In the genomic region with DNA sequence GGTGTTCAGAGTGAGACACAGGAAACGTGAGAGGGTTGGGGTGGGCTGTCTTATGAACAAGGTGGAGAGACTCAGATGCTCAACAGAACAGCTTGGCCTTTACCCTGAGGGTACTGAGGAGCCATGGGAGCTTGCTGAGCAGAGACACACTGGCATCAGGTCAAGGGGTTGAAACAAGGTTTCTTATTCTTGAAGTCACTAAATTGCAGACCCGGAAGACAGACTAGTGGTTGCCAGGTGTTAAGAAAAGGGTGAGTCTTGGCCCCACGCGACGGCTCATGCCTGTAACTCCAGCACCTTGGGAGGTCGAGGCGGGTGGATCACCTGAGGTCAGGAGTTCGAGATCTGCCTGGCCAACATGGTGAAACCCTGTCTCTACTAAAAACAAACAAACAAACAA, we compare ENCODE assay signal across 18 cellular contexts. TPM values are rescaled to one million over a fixed set of nuclear protein-coding genes. Genes with fewer than 3 reads are reported as not detected.
DNase-seq lines count a peak whose midpoint lies in the region; ATAC-seq and TF ChIP-seq lines count a peak whose summit lies in the region.
"Had no signal": no experiment of that assay in that cellular context is flagged by ENCODE, and none has a peak within 500 bp of the region (broad histone marks: within the 10 kb centered on the region; RNA-seq: fewer than 3 reads in every experiment).

No MANE protein-coding gene starts in this region.

- ATAC-seq in WTC11 (no peak), HG02884 (IDR thresholded peaks at IDR 0.05; ENCODE audit: unreplicated experiment) (no peak)
- ATAC-seq: CD8-positive, alpha-beta T cell; HCT116 had no signal

- DNase-seq in Calu3 (no peak), NAMALWA (ENCODE audit: low spot score) (peak; percentile 17), WTC11 (ENCODE audit: low spot score) (no peak)
- DNase-seq in activated CD8-positive, alpha-beta memory T cell treated with anti-CD3 and anti-CD28 coated beads for 24 hours: no peak
- DNase-seq in activated naive CD4-positive, alpha-beta T cell treated with anti-CD3 and anti-CD28 coated beads, Interleukin-2, amount 10 ng/mL, durations not matched to agents 7 days and 5 days: no peak
- DNase-seq: Caco-2; CD4-positive, CD25-positive, alpha-beta regulatory T cell; CD8-positive, alpha-beta T cell; DMS 273 treated with DMSO at 0.1 percent for 48 hours; DMS79; EL; GDM1; GOT3; H7 had no signal

- H3K4me3 Mint-ChIP-seq in Calu3 (ENCODE audit: low read depth, unreplicated experiment): no peak overlapping the region
- H3K4me3 Mint-ChIP-seq in WTC11: no peak overlapping the region
- no peak overlapping the region for H3K4me3 Mint-ChIP-seq in activated naive CD4-positive, alpha-beta T cell treated with anti-CD3 and anti-CD28 coated beads, Interleukin-2, amount 10 ng/mL, durations not matched to agents 7 days and 5 days
- H3K4me3 Mint-ChIP-seq: B cell; CD4-positive, CD25-positive, alpha-beta regulatory T cell; CD8-positive, alpha-beta T cell had no signal

- no TSS peak for BruUV-seq in Calu3 (replicated peaks; lab: Mats Ljungman, UMichigan)

- H3K27ac Mint-ChIP-seq in Calu3 (ENCODE audit: unreplicated experiment) (peak overlapping the region; percentile 24), WTC11 (peak overlapping the region; percentile 19; the same call in 1 of the 2 replicates)
- no peak overlapping the region for H3K27ac Mint-ChIP-seq in activated naive CD4-positive, alpha-beta T cell treated with anti-CD3 and anti-CD28 coated beads, Interleukin-2, amount 10 ng/mL, durations not matched to agents 7 days and 5 days
- H3K27ac Mint-ChIP-seq: B cell; CD4-positive, CD25-positive, alpha-beta regulatory T cell; CD8-positive, alpha-beta T cell had no signal

- H3K36me3 Mint-ChIP-seq in Calu3 (ENCODE audit: insufficient read depth, unreplicated experiment): peaks cover 57% of the 10 kb centered on the region
- no peaks in the 10 kb centered on the region for H3K36me3 Mint-ChIP-seq in WTC11
- H3K36me3 Mint-ChIP-seq in activated naive CD4-positive, alpha-beta T cell treated with anti-CD3 and anti-CD28 coated beads, Interleukin-2, amount 10 ng/mL, durations not matched to agents 7 days and 5 days: no peaks in the 10 kb centered on the region
- H3K36me3 Mint-ChIP-seq: CD8-positive, alpha-beta T cell had no signal

- CTCF ChIA-PET in Calu3 (lab: Charles Lee): no interaction called here
- CTCF ChIA-PET in WTC11 (lab: Charles Lee): interaction anchor here (1.0 to 5.7 kb wide), 5 partner anchors 10 to 101 kb away, joined by 4 to 43 read pairs (median 14); no protein-coding TSS in a partner anchor
- CTCF ChIA-PET in activated naive CD4-positive, alpha-beta T cell treated with anti-CD3 and anti-CD28 coated beads, Interleukin-2, amount 10 ng/mL, durations not matched to agents 7 days and 5 days (lab: Charles Lee): interaction anchor here (1.4 kb wide), 1 partner anchor 11 kb away, joined by 3 read pairs; no protein-coding TSS in a partner anchor

- POLR2A ChIA-PET in WTC11 (lab: Charles Lee): no interaction called here

- H3K27me3 Mint-ChIP-seq in Calu3 (ENCODE audit: unreplicated experiment) (no peaks in the 10 kb centered on the region), WTC11 (ENCODE audit: low read depth) (peaks cover 28% of the 10 kb centered on the region)
- H3K27me3 Mint-ChIP-seq in activated naive CD4-positive, alpha-beta T cell treated with anti-CD3 and anti-CD28 coated beads, Interleukin-2, amount 10 ng/mL, durations not matched to agents 7 days and 5 days: peaks cover 20% of the 10 kb centered on the region

- H3K9me3 Mint-ChIP-seq in Calu3 (ENCODE audit: low read depth, unreplicated experiment) (peaks cover 6% of the 10 kb centered on the region), WTC11 (peaks cover 7% of the 10 kb centered on the region; the same call in 1 of the 2 replicates)
- no peaks in the 10 kb centered on the region for H3K9me3 Mint-ChIP-seq in activated naive CD4-positive, alpha-beta T cell treated with anti-CD3 and anti-CD28 coated beads, Interleukin-2, amount 10 ng/mL, durations not matched to agents 7 days and 5 days
- H3K9me3 Mint-ChIP-seq: CD8-positive, alpha-beta T cell had no signal

- H3K4me1 Mint-ChIP-seq in Calu3 (ENCODE audit: low read depth, unreplicated experiment) (peaks cover 42% of the 10 kb centered on the region), WTC11 (peaks cover 23% of the 10 kb centered on the region)
- H3K4me1 Mint-ChIP-seq in activated naive CD4-positive, alpha-beta T cell treated with anti-CD3 and anti-CD28 coated beads, Interleukin-2, amount 10 ng/mL, durations not matched to agents 7 days and 5 days: no peaks in the 10 kb centered on the region
- H3K4me1 Mint-ChIP-seq: B cell; CD4-positive, CD25-positive, alpha-beta regulatory T cell had no signal

- no peak for TF ChIP-seq CTCF in Calu3 (IDR thresholded peaks at IDR 0.05; ENCODE audit: unreplicated experiment)
- TF ChIP-seq CTCF in WTC11 (IDR thresholded peaks at IDR 0.05): no peak

- intact Hi-C loops in Calu3 (cut with micrococcal nuclease; ENCODE audit: unreplicated experiment): no loop called here

TF ChIP-seq in WTC11, 78 proteins besides CTCF, POLR2A, EP300 and RAD21 (continues in another document):
- TF ChIP-seq ZNF416 (CRISPR knock-in tag; IDR thresholded peaks at IDR 0.05) (no peak), ARID4B (CRISPR knock-in tag; IDR thresholded peaks at IDR 0.05; ENCODE audit: borderline replicate concordance) (no peak), ZMAT4 (CRISPR knock-in tag; IDR thresholded peaks at IDR 0.05) (no peak)
- TF ChIP-seq, protein P1, sequence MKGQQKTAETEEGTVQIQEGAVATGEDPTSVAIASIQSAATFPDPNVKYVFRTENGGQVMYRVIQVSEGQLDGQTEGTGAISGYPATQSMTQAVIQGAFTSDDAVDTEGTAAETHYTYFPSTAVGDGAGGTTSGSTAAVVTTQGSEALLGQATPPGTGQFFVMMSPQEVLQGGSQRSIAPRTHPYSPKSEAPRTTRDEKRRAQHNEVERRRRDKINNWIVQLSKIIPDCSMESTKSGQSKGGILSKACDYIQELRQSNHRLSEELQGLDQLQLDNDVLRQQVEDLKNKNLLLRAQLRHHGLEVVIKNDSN (CRISPR knock-in tag; IDR thresholded peaks at IDR 0.05): no peak
- TF ChIP-seq, protein P2, sequence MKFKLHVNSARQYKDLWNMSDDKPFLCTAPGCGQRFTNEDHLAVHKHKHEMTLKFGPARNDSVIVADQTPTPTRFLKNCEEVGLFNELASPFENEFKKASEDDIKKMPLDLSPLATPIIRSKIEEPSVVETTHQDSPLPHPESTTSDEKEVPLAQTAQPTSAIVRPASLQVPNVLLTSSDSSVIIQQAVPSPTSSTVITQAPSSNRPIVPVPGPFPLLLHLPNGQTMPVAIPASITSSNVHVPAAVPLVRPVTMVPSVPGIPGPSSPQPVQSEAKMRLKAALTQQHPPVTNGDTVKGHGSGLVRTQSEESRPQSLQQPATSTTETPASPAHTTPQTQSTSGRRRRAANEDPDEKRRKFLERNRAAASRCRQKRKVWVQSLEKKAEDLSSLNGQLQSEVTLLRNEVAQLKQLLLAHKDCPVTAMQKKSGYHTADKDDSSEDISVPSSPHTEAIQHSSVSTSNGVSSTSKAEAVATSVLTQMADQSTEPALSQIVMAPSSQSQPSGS (CRISPR knock-in tag; IDR thresholded peaks at IDR 0.05; ENCODE audit: borderline replicate concordance, low read depth): no peak
- TF ChIP-seq, protein P3, sequence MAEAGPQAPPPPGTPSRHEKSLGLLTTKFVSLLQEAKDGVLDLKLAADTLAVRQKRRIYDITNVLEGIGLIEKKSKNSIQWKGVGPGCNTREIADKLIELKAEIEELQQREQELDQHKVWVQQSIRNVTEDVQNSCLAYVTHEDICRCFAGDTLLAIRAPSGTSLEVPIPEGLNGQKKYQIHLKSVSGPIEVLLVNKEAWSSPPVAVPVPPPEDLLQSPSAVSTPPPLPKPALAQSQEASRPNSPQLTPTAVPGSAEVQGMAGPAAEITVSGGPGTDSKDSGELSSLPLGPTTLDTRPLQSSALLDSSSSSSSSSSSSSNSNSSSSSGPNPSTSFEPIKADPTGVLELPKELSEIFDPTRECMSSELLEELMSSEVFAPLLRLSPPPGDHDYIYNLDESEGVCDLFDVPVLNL (CRISPR knock-in tag; IDR thresholded peaks at IDR 0.05; ENCODE audit: borderline replicate concordance, low read depth): no peak

RNA-seq across cellular contexts. Expression of gene CACNG6, which starts 22.4 kb away (rescaled TPM):
- total RNA-seq in Calu3 (2022) (137 and 144 TPM in 2 replicates), WTC11 (2021) (2.5 to 3.3 TPM (median 2.5 TPM) in 3 replicates)
- total RNA-seq: B cell; CD4-positive, CD25-positive, alpha-beta regulatory T cell; CD8-positive, alpha-beta T cell had no signal

RNA-seq across cellular contexts. Expression of gene VSTM1, which starts 49.8 kb away (rescaled TPM):
- total RNA-seq in Calu3 (2022): not detected in 2 replicates
- total RNA-seq in WTC11 (2021): not detected in 3 replicates
- total RNA-seq: A172; B cell; Caco-2; CD4-positive, CD25-positive, alpha-beta regulatory T cell; CD8-positive, alpha-beta T cell; H7 had no signal

RNA-seq across cellular contexts. Expression of gene CACNG8, which starts 51.1 kb away (rescaled TPM):
- 13.4 and 19.0 TPM in 2 replicates for total RNA-seq in Calu3 (2022)
- 12.5 to 15.7 TPM (median 15.1 TPM) in 3 replicates for total RNA-seq in WTC11 (2021)
- total RNA-seq: B cell; CD4-positive, CD25-positive, alpha-beta regulatory T cell; CD8-positive, alpha-beta T cell had no signal

Comparison
In these comparisons a context has a peak if more than half of its experiments do, and no peak if none do; other contexts are left out.
1. RNA of gene CACNG6, which starts 22.4 kb away (total RNA-seq): 137 to 144 TPM in Calu3; 2.5 to 3.3 TPM in WTC11; every median in the first group is over 10 times any median in the second.